Comparison of ENCODE assay signal across 12 cellular contexts in genomic region chr3:143604849-143605660, GRCh38.
DNase-seq lines count a peak whose midpoint lies in the region; ATAC-seq and TF ChIP-seq lines count a peak whose summit lies in the region.
"Had no signal": no experiment of that assay in that cellular context is flagged by ENCODE, and none has a peak within 500 bp of the region (broad histone marks: within the 10 kb centered on the region; RNA-seq: fewer than 3 reads in every experiment).

No MANE protein-coding gene starts in this region.

- peak; percentile 6 for DNase-seq in fibroblast of pulmonary artery (ENCODE audit: low read depth)
- no peak for DNase-seq in Caco-2
- DNase-seq in NCI-H774 (lab: John Stamatoyannopoulos, UW) = no peak
- DNase-seq in effector memory CD8-positive, alpha-beta T cell = no peak
- no peak for DNase-seq in COR-L47 (lab: John Stamatoyannopoulos, UW)
- DNase-seq: activated naive CD8-positive, alpha-beta T cell treated with anti-CD3 and anti-CD28 coated beads, Interleukin-2, amount 50 U/mL, for 24 hours; Calu3; natural killer cell; NCI-H510A had no signal

- H3K4me3 Mint-ChIP-seq in Caco-2 (ENCODE audit: unreplicated experiment) = no peak overlapping the region
- no peak overlapping the region for H3K4me3 Mint-ChIP-seq in effector memory CD8-positive, alpha-beta T cell
- H3K4me3 Mint-ChIP-seq: activated naive CD8-positive, alpha-beta T cell treated with anti-CD3 and anti-CD28 coated beads, Interleukin-2, amount 50 U/mL, for 24 hours; natural killer cell had no signal

- H3K36me3 ChIP-seq in Caco-2 (ENCODE audit: control insufficient read depth, insufficient read depth, low read length) = no peaks in the 10 kb centered on the region

- H3K4me1 ChIP-seq in Caco-2 = no peaks in the 10 kb centered on the region

- intact Hi-C loops in Caco-2 (cut with micrococcal nuclease; ENCODE audit: unreplicated experiment) = loop anchor here (5.0 kb wide), 1 partner anchor 37 kb away; no protein-coding TSS in a partner anchor

- peak; percentile 78 for ATAC-seq in GM18858 (IDR thresholded peaks at IDR 0.05; ENCODE audit: unreplicated experiment)
- ATAC-seq in GM21528 (IDR thresholded peaks at IDR 0.05; ENCODE audit: low FRiP score, unreplicated experiment) = peak; percentile 89
- peak; percentile 80 for ATAC-seq in HG03280 (IDR thresholded peaks at IDR 0.05; ENCODE audit: unreplicated experiment)
- ATAC-seq in effector memory CD8-positive, alpha-beta T cell (replicated peaks) = no peak
- ATAC-seq: activated naive CD8-positive, alpha-beta T cell treated with anti-CD3 and anti-CD28 coated beads, Interleukin-2, amount 50 U/mL, for 24 hours; natural killer cell had no signal

- no peaks in the 10 kb centered on the region for H3K9me3 ChIP-seq in Caco-2

- H3K9me3 Mint-ChIP-seq in Caco-2 (ENCODE audit: unreplicated experiment) = no peaks in the 10 kb centered on the region
- no peaks in the 10 kb centered on the region for H3K9me3 Mint-ChIP-seq in effector memory CD8-positive, alpha-beta T cell
- H3K9me3 Mint-ChIP-seq: activated naive CD8-positive, alpha-beta T cell treated with anti-CD3 and anti-CD28 coated beads, Interleukin-2, amount 50 U/mL, for 24 hours; natural killer cell had no signal

- no peaks in the 10 kb centered on the region for H3K36me3 Mint-ChIP-seq in Caco-2 (ENCODE audit: insufficient read depth, unreplicated experiment)
- H3K36me3 Mint-ChIP-seq in effector memory CD8-positive, alpha-beta T cell (ENCODE audit: insufficient read depth) = no peaks in the 10 kb centered on the region
- H3K36me3 Mint-ChIP-seq: natural killer cell had no signal

- TF ChIP-seq CTCF in fibroblast of pulmonary artery (IDR thresholded peaks at IDR 0.05; ENCODE audit: low read length, missing control alignments) = no peak
- no peak for TF ChIP-seq CTCF in Caco-2 (IDR thresholded peaks at IDR 0.05; ENCODE audit: insufficient read depth in 1 of 2, low read depth in 1 of 2, low read length in 1 of 2, severe bottlenecking in 1 of 2, unreplicated experiment in 1 of 2)

- H3K27ac Mint-ChIP-seq in Caco-2 (ENCODE audit: unreplicated experiment) = no peak overlapping the region
- H3K27ac Mint-ChIP-seq in effector memory CD8-positive, alpha-beta T cell = no peak overlapping the region
- H3K27ac Mint-ChIP-seq: activated naive CD8-positive, alpha-beta T cell treated with anti-CD3 and anti-CD28 coated beads, Interleukin-2, amount 50 U/mL, for 24 hours; natural killer cell had no signal

- H3K4me3 ChIP-seq in fibroblast of pulmonary artery (replicated peaks; ENCODE audit: low read depth, low read length) = no peak overlapping the region
- H3K4me3 ChIP-seq in Caco-2 (ENCODE audit: low read depth, low read length) = no peak overlapping the region

- H3K27me3 Mint-ChIP-seq in Caco-2 (ENCODE audit: insufficient read depth, unreplicated experiment) = no peaks in the 10 kb centered on the region
- no peaks in the 10 kb centered on the region for H3K27me3 Mint-ChIP-seq in effector memory CD8-positive, alpha-beta T cell
- H3K27me3 Mint-ChIP-seq: activated naive CD8-positive, alpha-beta T cell treated with anti-CD3 and anti-CD28 coated beads, Interleukin-2, amount 50 U/mL, for 24 hours had no signal

- POLR2A ChIA-PET in Caco-2 (lab: Charles Lee) = no interaction called here

- no peaks in the 10 kb centered on the region for H3K27me3 ChIP-seq in Caco-2 (replicated peaks; ENCODE audit: control insufficient read depth, insufficient read depth, low read length)

- no peaks in the 10 kb centered on the region for H3K4me1 Mint-ChIP-seq in Caco-2 (ENCODE audit: low read depth, unreplicated experiment)
- peaks cover 0 to 2% of the 10 kb centered on the region in 2 donors for H3K4me1 Mint-ChIP-seq in effector memory CD8-positive, alpha-beta T cell (ENCODE audit: low read depth in 2 of 2)
- H3K4me1 Mint-ChIP-seq: activated naive CD8-positive, alpha-beta T cell treated with anti-CD3 and anti-CD28 coated beads, Interleukin-2, amount 50 U/mL, for 24 hours; natural killer cell had no signal

- no TSS peak for BruUV-seq in Caco-2 (replicated peaks; lab: Mats Ljungman, UMichigan)

- CTCF ChIA-PET in Caco-2 (lab: Charles Lee) = no interaction called here
